ENCODE assay signal across 1 cellular context in the genomic region with DNA sequence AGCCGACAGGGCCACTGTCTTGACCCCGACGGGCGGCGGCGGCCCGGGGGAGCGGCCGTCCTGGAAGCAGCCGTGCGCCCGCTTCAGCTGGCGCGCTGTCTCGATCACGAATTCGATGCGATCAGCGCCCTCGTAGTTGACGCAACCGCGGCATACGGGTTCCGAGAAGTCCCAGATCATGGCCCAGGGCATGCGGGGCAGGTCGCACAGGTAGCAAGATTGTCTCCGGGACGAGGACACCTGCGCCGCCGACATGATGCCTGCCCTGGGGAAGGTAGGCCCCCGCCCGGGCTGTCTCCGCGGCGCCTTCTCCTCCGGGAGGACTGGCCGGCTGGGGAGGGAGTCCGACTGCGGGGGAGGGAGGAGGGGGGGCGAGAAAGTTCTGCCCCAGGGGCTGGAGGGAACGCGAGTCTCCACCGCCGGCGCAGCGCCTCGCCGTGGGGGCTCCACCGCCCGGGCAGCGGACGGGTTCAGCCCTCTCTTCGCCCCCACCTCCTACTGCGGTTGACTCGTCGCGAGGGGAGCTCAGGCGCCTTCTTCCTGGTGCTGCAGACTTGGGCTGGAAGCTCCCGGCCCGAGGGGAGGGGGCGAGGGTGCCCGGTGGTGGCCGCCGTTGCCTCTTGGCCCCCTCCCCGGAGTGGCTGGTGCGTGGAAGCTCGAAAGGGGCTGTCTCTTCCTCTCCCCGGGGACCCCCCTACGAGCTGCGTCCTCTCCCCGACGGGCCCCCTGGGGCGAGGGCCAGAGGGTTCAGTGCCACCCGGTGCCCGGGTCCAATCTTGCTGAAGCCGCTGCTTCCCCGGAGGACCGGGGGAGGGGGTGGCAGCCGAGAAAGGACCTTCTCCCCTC.
TF ChIP-seq lines count a peak whose summit lies in the region.

No MANE protein-coding gene starts in this region.

TF ChIP-seq in K562, 482 proteins besides CTCF, POLR2A, EP300 and RAD21 (continued from another document and continues in another):
- TF ChIP-seq MYC (IDR thresholded peaks at IDR 0.05; ENCODE audit: low read depth, low read length), result no peak
- peak; percentile 70; the same call in 1 of the 2 replicates for TF ChIP-seq MYC (CRISPR knock-in tag; IDR thresholded peaks at IDR 0.05; ENCODE audit: borderline replicate concordance, low read depth)
- TF ChIP-seq ZNF592 (IDR thresholded peaks at IDR 0.05), result no peak
- TF ChIP-seq UBTF (IDR thresholded peaks at IDR 0.05; ENCODE audit: borderline replicate concordance in 1 of 2, low read depth in 2 of 2, low read length in 2 of 2), result peak; percentile 24 to 76; a peak in 2 of 4 replicates
- no peak for TF ChIP-seq SMC3 (conservative IDR thresholded peaks at IDR 0.05; ENCODE audit: insufficient read depth, low read depth, low read length)
- no peak for TF ChIP-seq ASH1L (IDR thresholded peaks at IDR 0.05; ENCODE audit: borderline replicate concordance, low read depth, partially characterized antibody)
- TF ChIP-seq ZNF217 (CRISPR knock-in tag; IDR thresholded peaks at IDR 0.05), result no peak
- TF ChIP-seq DMBX1 (CRISPR knock-in tag; IDR thresholded peaks at IDR 0.05; ENCODE audit: borderline replicate concordance), result 0 out of 2 replicates have a peak, but pooled peaks have one; percentile 37
- TF ChIP-seq SREBF2 (CRISPR knock-in tag; IDR thresholded peaks at IDR 0.05), result no peak
- TF ChIP-seq MLLT1 (IDR thresholded peaks at IDR 0.05), result 0 out of 4 replicates have a peak, but pooled peaks of 1 of the 2 experiments have one; percentile 43
- TF ChIP-seq ZNF778 (CRISPR knock-in tag; IDR thresholded peaks at IDR 0.05), result no peak
- no peak for TF ChIP-seq ZBTB17 (CRISPR knock-in tag; IDR thresholded peaks at IDR 0.05)
- no peak for TF ChIP-seq THRA (IDR thresholded peaks at IDR 0.05)
- no peak for TF ChIP-seq TEAD1 (CRISPR knock-in tag; IDR thresholded peaks at IDR 0.05)
- TF ChIP-seq JUN (IDR thresholded peaks at IDR 0.05; ENCODE audit: borderline replicate concordance, low read depth, low read length), result no peak
- no peak for TF ChIP-seq JUN (CRISPR knock-in tag; IDR thresholded peaks at IDR 0.05; ENCODE audit: borderline replicate concordance)
- TF ChIP-seq ARNT (IDR thresholded peaks at IDR 0.05), result no peak
- no peak for TF ChIP-seq ZC3H11A (IDR thresholded peaks at IDR 0.05; ENCODE audit: low read depth, low read length)
- TF ChIP-seq PHF8 (IDR thresholded peaks at IDR 0.05; ENCODE audit: borderline replicate concordance, low read length), result peak; percentile 25; the same call in 1 of the 2 replicates
- peak; percentile 38; the same call in 1 of the 2 replicates for TF ChIP-seq ETS1 (conservative IDR thresholded peaks at IDR 0.05; ENCODE audit: control insufficient read depth, low read depth, low read length)
- no peak for TF ChIP-seq DNMT1 (IDR thresholded peaks at IDR 0.05)
- no peak for TF ChIP-seq KDM1A (IDR thresholded peaks at IDR 0.05)
- no peak for TF ChIP-seq TAF15 (IDR thresholded peaks at IDR 0.05; ENCODE audit: low read depth, low read length)
- peak; percentile 0 for TF ChIP-seq KDM5B (IDR thresholded peaks at IDR 0.05; ENCODE audit: insufficient replicate concordance, low read depth, low read length)
- TF ChIP-seq RBM39 (optimal IDR thresholded peaks at IDR 0.05; ENCODE audit: low read depth, low read length), result no peak
- no peak for TF ChIP-seq ZNF316 (IDR thresholded peaks at IDR 0.05)
- TF ChIP-seq SETDB1 (IDR thresholded peaks at IDR 0.05; ENCODE audit: low read length), result no peak
- no peak for TF ChIP-seq ERF (CRISPR knock-in tag; IDR thresholded peaks at IDR 0.05)
- no peak for TF ChIP-seq FOXA1 (IDR thresholded peaks at IDR 0.05; ENCODE audit: borderline replicate concordance)
- TF ChIP-seq PCBP1 (IDR thresholded peaks at IDR 0.05; ENCODE audit: low read depth, low read length, poor library complexity, severe bottlenecking), result peak; percentile 24
- no peak for TF ChIP-seq NR3C1 (CRISPR knock-in tag; IDR thresholded peaks at IDR 0.05)
- no peak for TF ChIP-seq ID3 (CRISPR knock-in tag; IDR thresholded peaks at IDR 0.05)
- TF ChIP-seq ID3 (tag; IDR thresholded peaks at IDR 0.05), result no peak
- TF ChIP-seq ZC3H4 (CRISPR knock-in tag; IDR thresholded peaks at IDR 0.05; ENCODE audit: borderline replicate concordance), result peak; percentile 88; the same call in 1 of the 2 replicates
- TF ChIP-seq CBFB (CRISPR knock-in tag; IDR thresholded peaks at IDR 0.05), result no peak
- TF ChIP-seq MLX (CRISPR knock-in tag; conservative IDR thresholded peaks at IDR 0.05), result 0 out of 4 replicates have a peak, but pooled peaks of 1 of the 2 experiments have one; percentile 31
- no peak for TF ChIP-seq ZNF79 (CRISPR knock-in tag; IDR thresholded peaks at IDR 0.05; ENCODE audit: low read depth)
- peak; percentile 98 for TF ChIP-seq VEZF1 (CRISPR knock-in tag; IDR thresholded peaks at IDR 0.05)
- peak; percentile 12 for TF ChIP-seq RBM22 (IDR thresholded peaks at IDR 0.05; ENCODE audit: low read depth, low read length, poor library complexity, severe bottlenecking)
- TF ChIP-seq COPS2 (conservative IDR thresholded peaks at IDR 0.05), result no peak
- TF ChIP-seq SUPT5H (IDR thresholded peaks at IDR 0.05), result peak; percentile 46; the same call in 1 of the 2 replicates
- TF ChIP-seq ZBTB11 (CRISPR knock-in tag; IDR thresholded peaks at IDR 0.05), result no peak; a peak in 1 of 6 replicates
- no peak for TF ChIP-seq SIN3B (IDR thresholded peaks at IDR 0.05; ENCODE audit: low read depth)
- no peak for TF ChIP-seq GABPA (tag; conservative IDR thresholded peaks at IDR 0.05; ENCODE audit: low read depth)
- no peak for TF ChIP-seq SMARCB1 (IDR thresholded peaks at IDR 0.05; ENCODE audit: insufficient read length, low read depth)
